23 cellular contexts compared by ENCODE assay signal in the genomic region with DNA sequence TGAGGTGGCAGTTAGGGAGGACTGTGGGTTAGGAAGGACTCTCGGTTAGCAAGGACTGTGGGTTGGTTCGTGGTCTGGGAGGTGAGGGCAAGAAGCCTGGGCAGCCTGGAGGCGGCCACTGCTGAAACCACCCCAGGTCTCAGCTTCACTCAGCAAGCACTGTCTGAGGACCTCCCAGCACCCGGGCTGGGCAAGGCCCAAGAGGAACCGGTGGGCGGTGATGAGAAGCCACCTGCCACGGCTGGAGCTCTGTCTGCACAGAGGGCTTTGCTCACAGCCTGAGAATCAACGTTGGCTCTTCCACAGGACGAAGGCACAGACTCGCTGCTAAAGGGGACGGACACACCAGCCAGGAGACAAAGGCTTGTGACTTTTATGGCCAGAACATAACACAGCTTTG.
"Had no signal": no experiment of that assay in that cellular context is flagged by ENCODE, and none has a peak within 500 bp of the region (broad histone marks: within the 10 kb centered on the region; RNA-seq: fewer than 3 reads in every experiment).

No MANE protein-coding gene starts in this region.

- H3K9me3 ChIP-seq: ovary, uterus had no signal

- H3K36me3 Mint-ChIP-seq: mesothelial cell of epicardium; naive thymus-derived CD4-positive, alpha-beta T cell; type B pancreatic cell had no signal

- H3K27ac ChIP-seq: hepatocyte, left ventricle myocardium inferior, ovary, right atrium auricular region, skin epidermis, tibial nerve, uterus had no signal

- H3K27me3 ChIP-seq: hepatocyte, ovary, right atrium auricular region, tibial nerve, uterus had no signal

- H3K4me1 ChIP-seq: left ventricle myocardium inferior, uterus had no signal

- H3K4me3 Mint-ChIP-seq: mesothelial cell of epicardium; naive thymus-derived CD4-positive, alpha-beta T cell; stimulated activated naive CD8-positive, alpha-beta T cell treated with anti-CD3 and anti-CD28 coated beads, Interleukin-15, amount 100 ng/mL, for 72 hours; type B pancreatic cell had no signal

- H3K4me1 Mint-ChIP-seq: naive thymus-derived CD4-positive, alpha-beta T cell; stimulated activated naive CD8-positive, alpha-beta T cell treated with anti-CD3 and anti-CD28 coated beads, Interleukin-15, amount 100 ng/mL, for 72 hours had no signal

- H3K27me3 Mint-ChIP-seq: progenitor cell of endocrine pancreas had no signal

- H3K27ac Mint-ChIP-seq: mesothelial cell of epicardium; naive thymus-derived CD4-positive, alpha-beta T cell; progenitor cell of endocrine pancreas; stimulated activated naive CD8-positive, alpha-beta T cell treated with anti-CD3 and anti-CD28 coated beads, Interleukin-15, amount 100 ng/mL, for 72 hours; type B pancreatic cell had no signal

- H3K36me3 ChIP-seq: left ventricle myocardium inferior, ovary, right atrium auricular region, tibial nerve, uterus had no signal

- ATAC-seq: mucosa of descending colon, sciatic nerve had no signal

- DNase-seq: islet precursor cell; left ventricle myocardium inferior; mesendoderm; mucosa of descending colon; naive thymus-derived CD4-positive, alpha-beta T cell; ovary; stimulated activated CD4-positive, alpha-beta T cell treated with anti-CD3 and anti-CD28 coated beads, Interleukin-12 subunit alpha, Interleukin-12 subunit beta, amount 100 ng/mL, for 4 hours; stimulated activated CD4-positive, alpha-beta T cell treated with anti-CD3 and anti-CD28 coated beads, Interleukin-15, amount 100 ng/mL, for 24 hours; stimulated activated CD4-positive, alpha-beta T cell treated with anti-CD3 and anti-CD28 coated beads, Interleukin-2, amount 100 ng/mL, for 24 hours; stimulated activated CD4-positive, alpha-beta T cell treated with anti-CD3 and anti-CD28 coated beads, Interleukin-4, amount 100 ng/mL, for 1 hour; stimulated activated naive CD4-positive, alpha-beta T cell treated with Interleukin-2 at 50 U/mL for 16 hours; stimulated activated naive CD8-positive, alpha-beta T cell treated with anti-CD3 and anti-CD28 coated beads, Interleukin-15, amount 100 ng/mL, for 72 hours; substantia nigra; uterus had no signal

- H3K4me3 ChIP-seq: hepatocyte, left ventricle myocardium inferior, lung, mucosa of descending colon, ovary, right atrium auricular region, skin epidermis, tibial nerve, uterus had no signal
